ENCODE assay signal across 8 cellular contexts in genomic region chr1:163528710-163529348, GRCh38.
A peak's percentile ranks its signal among the peaks of the same experiment; 100 is the strongest.
DNase-seq lines count a peak whose midpoint lies in the region; ATAC-seq and TF ChIP-seq lines count a peak whose summit lies in the region.

No MANE protein-coding gene starts in this region.

- no peak overlapping the region for H3K27ac Mint-ChIP-seq in Caco-2 (ENCODE audit: unreplicated experiment)

- H3K4me3 ChIP-seq in Caco-2 (ENCODE audit: low read depth, low read length) (no peak overlapping the region), SJCRH30 (no peak overlapping the region), tibial nerve (no peak overlapping the region)

- H3K9me3 Mint-ChIP-seq in Caco-2 (ENCODE audit: unreplicated experiment) = no peaks in the 10 kb centered on the region

- no peak for TF ChIP-seq EP300 in tibial nerve (IDR thresholded peaks at IDR 0.05)

- POLR2A ChIA-PET in Caco-2 (lab: Charles Lee) = no interaction called here

- TF ChIP-seq POLR2A in tibial nerve (IDR thresholded peaks at IDR 0.05) = no peak

- H3K27ac ChIP-seq in SJCRH30 (no peak overlapping the region), foreskin keratinocyte (no peak overlapping the region), tibial nerve (no peak overlapping the region), substantia nigra (ENCODE audit: low read depth, low read length, poor library complexity, severe bottlenecking) (no peak overlapping the region)

- ATAC-seq in GM18858 (IDR thresholded peaks at IDR 0.05; ENCODE audit: unreplicated experiment) = peak; percentile 63
- ATAC-seq in HG03354 (IDR thresholded peaks at IDR 0.05; ENCODE audit: poor library complexity, severe bottlenecking, unreplicated experiment) = peak; percentile 88
- peak; percentile 70 for ATAC-seq in foreskin keratinocyte
- no peak for ATAC-seq in HG03039 (IDR thresholded peaks at IDR 0.05; ENCODE audit: unreplicated experiment)

- peak in 1 of 2 experiments; percentile 42 for DNase-seq in Caco-2
- DNase-seq in SJCRH30 = peak; percentile 19 to 50
- DNase-seq in foreskin keratinocyte = peak in 1 of 2 donors; percentile 4
- no peak for DNase-seq in tibial nerve (ENCODE audit: low spot score in 2 of 2)
- no peak for DNase-seq in substantia nigra (lab: John Stamatoyannopoulos, UW)

- no peaks in the 10 kb centered on the region for H3K27me3 ChIP-seq in Caco-2 (replicated peaks; ENCODE audit: control insufficient read depth, insufficient read depth, low read length)
- H3K27me3 ChIP-seq in SJCRH30 = no peaks in the 10 kb centered on the region
- no peaks in the 10 kb centered on the region for H3K27me3 ChIP-seq in foreskin keratinocyte
- H3K27me3 ChIP-seq in tibial nerve = no peaks in the 10 kb centered on the region

- H3K4me1 Mint-ChIP-seq in Caco-2 (ENCODE audit: low read depth, unreplicated experiment) = no peaks in the 10 kb centered on the region

- CTCF ChIA-PET in Caco-2 (lab: Charles Lee) = no interaction called here

- no peaks in the 10 kb centered on the region for H3K9me3 ChIP-seq in Caco-2
- no peaks in the 10 kb centered on the region for H3K9me3 ChIP-seq in SJCRH30 (replicated peaks)
- H3K9me3 ChIP-seq in tibial nerve = no peaks in the 10 kb centered on the region

- no peaks in the 10 kb centered on the region for H3K36me3 Mint-ChIP-seq in Caco-2 (ENCODE audit: insufficient read depth, unreplicated experiment)

- peak; percentile 64 to 73 for TF ChIP-seq CTCF in Caco-2 (IDR thresholded peaks at IDR 0.05; ENCODE audit: insufficient read depth in 1 of 2, low read depth in 1 of 2, low read length in 1 of 2, severe bottlenecking in 1 of 2, unreplicated experiment in 1 of 2)
- peak; percentile 73 for TF ChIP-seq CTCF in foreskin keratinocyte (conservative IDR thresholded peaks at IDR 0.05)
- TF ChIP-seq CTCF in tibial nerve (IDR thresholded peaks at IDR 0.05) = peak in 4 of 5 experiments; percentile 24 to 41 (median 30)

- intact Hi-C loops in Caco-2 (cut with micrococcal nuclease; ENCODE audit: unreplicated experiment) = loop anchor here (1.0 to 5.0 kb wide), 3 partner anchors 119 to 1543 kb away; no protein-coding TSS in a partner anchor

- BruUV-seq in Caco-2 (replicated peaks; lab: Mats Ljungman, UMichigan) = no TSS peak

- no peak overlapping the region for H3K4me3 Mint-ChIP-seq in Caco-2 (ENCODE audit: unreplicated experiment)

- WGBS in tibial nerve, 2 donors = 42 to 44% methylated on average over 2 of the region's 2 CpGs

- H3K36me3 ChIP-seq in Caco-2 (ENCODE audit: control insufficient read depth, insufficient read depth, low read length) = no peaks in the 10 kb centered on the region
- no peaks in the 10 kb centered on the region for H3K36me3 ChIP-seq in SJCRH30
- no peaks in the 10 kb centered on the region for H3K36me3 ChIP-seq in tibial nerve

- H3K4me1 ChIP-seq in Caco-2 = no peaks in the 10 kb centered on the region
- H3K4me1 ChIP-seq in SJCRH30 = no peaks in the 10 kb centered on the region
- no peaks in the 10 kb centered on the region for H3K4me1 ChIP-seq in foreskin keratinocyte
- no peaks in the 10 kb centered on the region for H3K4me1 ChIP-seq in tibial nerve

- peaks cover 2% of the 10 kb centered on the region for H3K27me3 Mint-ChIP-seq in Caco-2 (ENCODE audit: insufficient read depth, unreplicated experiment)

Comparison
In these comparisons a context has a peak if more than half of its experiments do, and no peak if none do; other contexts are left out.
1. DNase-seq: peak in SJCRH30 (2 of 2); none in tibial nerve (0 of 2) and substantia nigra (0 of 49).
2. Peak in every context shown above with its lines, with median percentiles within 50 percentile points of each other: CTCF ChIP-seq.